In genomic region chr5:173341911-173342535, GRCh38 we compare ENCODE assay signal across 24 cellular contexts. TPM values are rescaled to one million over a fixed set of nuclear protein-coding genes. Genes with fewer than 3 reads are reported as not detected.
DNase-seq lines count a peak whose midpoint lies in the region; ATAC-seq, FAIRE-seq and TF ChIP-seq lines count a peak whose summit lies in the region.
"Had no signal": no experiment of that assay in that cellular context is flagged by ENCODE, and none has a peak within 500 bp of the region (broad histone marks: within the 10 kb centered on the region; RNA-seq: fewer than 3 reads in every experiment).

No MANE protein-coding gene starts in this region.

- TF ChIP-seq EP300 in HepG2 (IDR thresholded peaks at IDR 0.05; ENCODE audit: low read depth in 2 of 2, low read length in 2 of 2) (no peak), HepG2 (CRISPR knock-in tag; IDR thresholded peaks at IDR 0.05; ENCODE audit: borderline replicate concordance) (no peak)

- no peak for TF ChIP-seq CTCF in HepG2 (CRISPR knock-in tag; IDR thresholded peaks at IDR 0.05)
- TF ChIP-seq CTCF in left lung (IDR thresholded peaks at IDR 0.05) = no peak

- POLR2A ChIA-PET in HepG2 (lab: Yijun Ruan, JAX) = no interaction called here

- H3K27me3 ChIP-seq in HepG2 (ENCODE audit: control insufficient read depth in 1 of 2, insufficient read depth in 2 of 2, low read length in 2 of 2) = peaks cover 0 to 3% of the 10 kb centered on the region in 2 experiments; a peak in 2 of 5 replicates
- H3K27me3 ChIP-seq in left lung = no peaks in the 10 kb centered on the region
- H3K27me3 ChIP-seq: sigmoid colon had no signal

- H3K27ac ChIP-seq in HepG2 (ENCODE audit: extremely low read length, insufficient read depth, low read length) (no peak overlapping the region), left lung (no peak overlapping the region)
- H3K27ac ChIP-seq: A549, sigmoid colon had no signal

- no peaks in the 10 kb centered on the region for H3K36me3 ChIP-seq in HepG2 (replicated peaks in 1 of 2; ENCODE audit: control insufficient read depth in 1 of 2, insufficient read depth in 2 of 2, low read length in 2 of 2)
- H3K36me3 ChIP-seq in left lung = no peaks in the 10 kb centered on the region
- H3K36me3 ChIP-seq: sigmoid colon had no signal

- 24% methylated on average over 8 of the region's 9 CpGs for WGBS in HepG2 (ENCODE audit: low lambda C conversion rate)

- no TSS peak for BruUV-seq in HepG2 (replicated peaks; lab: Mats Ljungman, UMichigan)

- no peak overlapping the region for H2AFZ ChIP-seq in HepG2 (ENCODE audit: low read length)

- H3K9ac ChIP-seq in HepG2 (ENCODE audit: insufficient read depth, low read depth, low read length) = no peak overlapping the region

- no peaks in the 10 kb centered on the region for H3K79me2 ChIP-seq in HepG2 (ENCODE audit: insufficient read depth, low read length)

- CTCF ChIA-PET in HepG2 (lab: Yijun Ruan, JAX; ENCODE audit: low intra/inter-chr PET ratio, low total read pairs) = no interaction called here

- H3K4me3 ChIP-seq in HepG2 (replicated peaks in 1 of 3; ENCODE audit: insufficient read depth in 1 of 3, low read depth in 2 of 3, low read length in 3 of 3) (no peak overlapping the region; a peak in 1 of 6 replicates), left lung (no peak overlapping the region)
- H3K4me3 ChIP-seq: A549, sigmoid colon had no signal

- H3K4me1 ChIP-seq in HepG2 (ENCODE audit: insufficient read depth, low read length) = peaks cover 9% of the 10 kb centered on the region; the same call in 1 of the 2 replicates
- no peaks in the 10 kb centered on the region for H3K4me1 ChIP-seq in left lung
- H3K4me1 ChIP-seq: A549, sigmoid colon had no signal

- no peak for TF ChIP-seq RAD21 in HepG2 (CRISPR knock-in tag; IDR thresholded peaks at IDR 0.05)

- H3K9me3 ChIP-seq in HepG2 (ENCODE audit: low read length) (no peaks in the 10 kb centered on the region), left lung (no peaks in the 10 kb centered on the region)
- H3K9me3 ChIP-seq: A549, sigmoid colon had no signal

- DNase-seq in AG08395 (ENCODE audit: low spot score) (peak; percentile 50), GM04504 (ENCODE audit: low read depth) (peak; percentile 62), UCSD-AML1 (lab: John Stamatoyannopoulos, UW; ENCODE audit: unreplicated experiment) (peak; percentile 28), HepG2 (ENCODE audit: low spot score) (no peak), dedifferentiated amniotic fluid mesenchymal stem cell (ENCODE audit: extremely low spot score) (no peak), left lung (no peak)
- DNase-seq: activated CD4-positive, alpha-beta T cell treated with anti-CD3 and anti-CD28 coated beads for 4 hours; activated naive CD4-positive, alpha-beta T cell treated with anti-CD3 and anti-CD28 coated beads for 36 hours; activated T-cell treated with anti-CD3 and anti-CD28 coated beads, Interleukin-2, amount 50 U/mL, for 72 hours; anterior cingulate cortex; HFFc6; natural killer cell; NCI-H1105; NCI-H2029 treated with DMSO at 0.1 percent for 48 hours; PC-3; posterior cingulate gyrus; SHP77 treated with DMSO at 0.1 percent for 48 hours; sigmoid colon; T-helper 1 cell had no signal

- ATAC-seq in HepG2 = peak; percentile 40; the same call in 2 of the 3 replicates
- no peak for ATAC-seq in GM21528 (IDR thresholded peaks at IDR 0.05; ENCODE audit: low FRiP score, unreplicated experiment)
- ATAC-seq in HG03457 (IDR thresholded peaks at IDR 0.05; ENCODE audit: unreplicated experiment) = no peak
- ATAC-seq in left lung = no peak
- ATAC-seq: activated T-cell treated with anti-CD3 and anti-CD28 coated beads, Interleukin-2, amount 50 U/mL, for 72 hours; natural killer cell; PC-3 had no signal

- H4K20me1 ChIP-seq in HepG2 (ENCODE audit: insufficient read depth, low read length) = no peaks in the 10 kb centered on the region

- H3K4me2 ChIP-seq in HepG2 (ENCODE audit: low read depth, low read length) = no peak overlapping the region
- H3K4me2 ChIP-seq: A549 had no signal

- TF ChIP-seq POLR2A in HepG2 (IDR thresholded peaks at IDR 0.05; ENCODE audit: insufficient read depth in 1 of 2, low read depth in 2 of 2, low read length in 2 of 2) = no peak

- in situ Hi-C loops in HepG2 (cut with HindIII; ENCODE audit: extremely low pct_ligation_motif_present, low pct_unique_long_range_greater_than_20kb) = no loop called here

- intact Hi-C loops in HepG2 (cut with micrococcal nuclease; ENCODE audit: unreplicated experiment) (no loop called here), left lung (cut with DNase I) (no loop called here)

- FAIRE-seq in HepG2 (lab: Jason Lieb, UNC) = no peak
- FAIRE-seq: A549, urothelium cell line had no signal

TF ChIP-seq in HepG2, 621 proteins besides CTCF, POLR2A, EP300 and RAD21 (continues in another document):
- TF ChIP-seq SP1 (IDR thresholded peaks at IDR 0.05) = no peak
- TF ChIP-seq SP1 (CRISPR knock-in tag; IDR thresholded peaks at IDR 0.05) = no peak
- no peak for TF ChIP-seq ZNF432 (CRISPR knock-in tag; IDR thresholded peaks at IDR 0.05; ENCODE audit: borderline replicate concordance)
- no peak for TF ChIP-seq HNF1A (IDR thresholded peaks at IDR 0.05; ENCODE audit: low read depth)
- TF ChIP-seq HNF1A (CRISPR knock-in tag; IDR thresholded peaks at IDR 0.05; ENCODE audit: borderline replicate concordance) = no peak
- no peak for TF ChIP-seq GABPB1 (CRISPR knock-in tag; IDR thresholded peaks at IDR 0.05)
- no peak for TF ChIP-seq ZNF737 (CRISPR knock-in tag; IDR thresholded peaks at IDR 0.05; ENCODE audit: borderline replicate concordance)
- no peak for TF ChIP-seq TMF1 (CRISPR knock-in tag; IDR thresholded peaks at IDR 0.05; ENCODE audit: low read depth)
- no peak for TF ChIP-seq ZNF703 (CRISPR knock-in tag; IDR thresholded peaks at IDR 0.05; ENCODE audit: borderline replicate concordance)
- no peak for TF ChIP-seq ZNF772 (CRISPR knock-in tag; IDR thresholded peaks at IDR 0.05)

RNA-seq across cellular contexts. Expression of gene STC2, which starts 13.8 kb away (rescaled TPM):
- total RNA-seq in HepG2 (2016; rRNA removed; fragmentation: Illumina TruSeq; extraction: Trizol) (10.7 and 27.1 TPM in 2 replicates), left lung (1 to 10 TPM; 2.9 to 5.5 TPM)
- 2.6 and 3.3 TPM in 2 replicates for total RNA-seq in HepG2 (2016; cell fraction: cytosol; rRNA removed; fragmentation: Illumina TruSeq; extraction: Trizol; ENCODE audit: low read depth)
- total RNA-seq in HepG2 (2016; cell fraction: insoluble cytoplasmic fraction; rRNA removed; fragmentation: Illumina TruSeq; extraction: Trizol) = 7.9 and 28.0 TPM in 2 replicates
- 6.2 and 6.4 TPM in 2 replicates for total RNA-seq in HepG2 (2016; cell fraction: membrane; rRNA removed; fragmentation: Illumina TruSeq; extraction: Trizol)
- total RNA-seq in HepG2 (2016; cell fraction: nucleus; rRNA removed; fragmentation: Illumina TruSeq; extraction: Trizol) = 33.8 and 37.3 TPM in 2 replicates
- 69.2 and 94.0 TPM in 2 replicates for polyA plus RNA-seq in HepG2 (2011; rRNA removed)
- polyA plus RNA-seq in HepG2 (2011; cell fraction: cytosol; rRNA removed) = 102 and 149 TPM in 2 replicates
- polyA plus RNA-seq in HepG2 (2011; cell fraction: nucleus; rRNA removed) = 198 and 199 TPM in 2 replicates
- polyA plus RNA-seq in HepG2 (2012) = 94.1 and 190 TPM in 2 replicates
- 2.2 TPM in 2 replicates for polyA plus RNA-seq in HepG2 (2016; cell fraction: cytosol; fragmentation: Illumina TruSeq; extraction: Trizol; ENCODE audit: low read depth)
- 8.5 and 9.7 TPM in 2 replicates for polyA plus RNA-seq in HepG2 (2016; cell fraction: insoluble cytoplasmic fraction; fragmentation: Illumina TruSeq; extraction: Trizol; ENCODE audit: low read depth)
- 3.9 and 4.3 TPM in 2 replicates for polyA plus RNA-seq in HepG2 (2016; cell fraction: membrane; fragmentation: Illumina TruSeq; extraction: Trizol; ENCODE audit: low read depth)
- 51.5 and 52.5 TPM in 2 replicates for polyA plus RNA-seq in HepG2 (2016; cell fraction: nucleus; fragmentation: Illumina TruSeq; extraction: Trizol; ENCODE audit: insufficient read depth, low read depth)
- 19.1 and 61.4 TPM in 2 replicates for polyA minus RNA-seq in HepG2 (2011; rRNA and poly(A)+ RNA removed; ENCODE audit: low replicate concordance)
- polyA minus RNA-seq in HepG2 (2011; cell fraction: cytosol; rRNA and poly(A)+ RNA removed) = 90.7 and 104 TPM in 2 replicates
- polyA minus RNA-seq in HepG2 (2011; cell fraction: nucleus; rRNA and poly(A)+ RNA removed) = 135 and 186 TPM in 2 replicates
- total RNA-seq: natural killer cell had no signal
- polyA plus RNA-seq: CD14-positive monocyte had no signal

Comparison
In these comparisons a context has a peak if more than half of its experiments do, and no peak if none do; other contexts are left out.
1. DNase-seq: peak in AG08395 (single experiment), GM04504 (single experiment) and UCSD-AML1 (single experiment); none in HepG2 (single experiment), dedifferentiated amniotic fluid mesenchymal stem cell (single experiment) and left lung (0 of 2).